8 cellular contexts compared by ENCODE assay signal in genomic region chr22:32473388-32473952, GRCh38. TPM values are rescaled to one million over a fixed set of nuclear protein-coding genes. Genes with fewer than 3 reads are reported as not detected.
A peak's percentile ranks its signal among the peaks of the same experiment; 100 is the strongest.
DNase-seq lines count a peak whose midpoint lies in the region; ATAC-seq, FAIRE-seq and TF ChIP-seq lines count a peak whose summit lies in the region.

No MANE protein-coding gene starts in this region.

- H3K4me1 Mint-ChIP-seq in WTC11 (peaks cover 8% of the 10 kb centered on the region), memory B cell (peaks cover 10% of the 10 kb centered on the region)

- H3K27ac Mint-ChIP-seq in WTC11 (peak overlapping the region; percentile 44; the same call in 1 of the 2 replicates), memory B cell (peak overlapping the region; percentile 89)

- H3K27me3 Mint-ChIP-seq in WTC11 (ENCODE audit: low read depth) (peaks cover 7% of the 10 kb centered on the region), memory B cell (no peaks in the 10 kb centered on the region)

- no peaks in the 10 kb centered on the region for H3K9me3 Mint-ChIP-seq in WTC11
- H3K9me3 Mint-ChIP-seq in memory B cell: no peaks in the 10 kb centered on the region

- peak overlapping the region; percentile 95 for H3K27ac ChIP-seq in stomach smooth muscle (ENCODE audit: low read length)

- peaks cover 11% of the 10 kb centered on the region for H3K4me1 ChIP-seq in stomach smooth muscle (ENCODE audit: control insufficient read depth, insufficient read depth, low read length)

- ATAC-seq in WTC11 (no peak), memory B cell (ENCODE audit: low read depth) (peak; percentile 12), HG02884 (IDR thresholded peaks at IDR 0.05; ENCODE audit: unreplicated experiment) (no peak)

- CTCF ChIA-PET in WTC11 (lab: Charles Lee): interaction anchor here (0.6 to 1.6 kb wide), 13 partner anchors 12 to 366 kb away, joined by 3 to 8 read pairs (median 4); partner anchors contain the start of gene RTCB

- H3K4me3 ChIP-seq in AG09309 (ENCODE audit: control insufficient read depth, low read depth, low read length) (no peak overlapping the region; the same call in 1 of the 2 replicates), stomach smooth muscle (ENCODE audit: low read length in 2 of 2) (peak overlapping the region; percentile 58 to 88)

- POLR2A ChIA-PET in WTC11 (lab: Charles Lee): no interaction called here

- peak; percentile 13 for DNase-seq in AG09309 (ENCODE audit: low read depth)
- DNase-seq in GM18507 (ENCODE audit: extremely low spot score, insufficient read length, low read depth): no peak
- DNase-seq in NCI-H2171 (lab: John Stamatoyannopoulos, UW): peak; percentile 52
- DNase-seq in WTC11 (ENCODE audit: low spot score): no peak
- DNase-seq in effector CD4-positive, alpha-beta T cell: peak; percentile 20
- DNase-seq in memory B cell (ENCODE audit: low spot score in 2 of 2): peak; percentile 26 to 66

- peak overlapping the region; percentile 5 to 80 for H3K9ac ChIP-seq in stomach smooth muscle (ENCODE audit: low read length in 2 of 2)

- H3K4me3 Mint-ChIP-seq in WTC11 (peak overlapping the region; percentile 97), memory B cell (peak overlapping the region; percentile 92)

- no peaks in the 10 kb centered on the region for H3K36me3 Mint-ChIP-seq in WTC11
- H3K36me3 Mint-ChIP-seq in memory B cell: no peaks in the 10 kb centered on the region

- peak; percentile 71 for FAIRE-seq in GM18507 (lab: Jason Lieb, UNC)

- peaks cover 0 to 3% of the 10 kb centered on the region in 2 donors for H3K27me3 ChIP-seq in stomach smooth muscle (ENCODE audit: control insufficient read depth in 1 of 2, insufficient read depth in 2 of 2, low read length in 2 of 2)

- TF ChIP-seq CTCF in AG09309 (IDR thresholded peaks at IDR 0.05; ENCODE audit: control insufficient read depth, insufficient read depth, low read depth, low read length, missing control alignments): peak; percentile 67
- TF ChIP-seq CTCF in WTC11 (IDR thresholded peaks at IDR 0.05): no peak

- no peaks in the 10 kb centered on the region for H3K36me3 ChIP-seq in stomach smooth muscle (ENCODE audit: control insufficient read depth in 2 of 2, insufficient read depth in 2 of 2, low read length in 2 of 2)

- H3K9me3 ChIP-seq in stomach smooth muscle (ENCODE audit: control insufficient read depth in 2 of 2, low read length in 2 of 2): no peaks in the 10 kb centered on the region

TF ChIP-seq in WTC11, 78 proteins besides CTCF, POLR2A, EP300 and RAD21 (continues in another document):
- TF ChIP-seq, protein P1, sequence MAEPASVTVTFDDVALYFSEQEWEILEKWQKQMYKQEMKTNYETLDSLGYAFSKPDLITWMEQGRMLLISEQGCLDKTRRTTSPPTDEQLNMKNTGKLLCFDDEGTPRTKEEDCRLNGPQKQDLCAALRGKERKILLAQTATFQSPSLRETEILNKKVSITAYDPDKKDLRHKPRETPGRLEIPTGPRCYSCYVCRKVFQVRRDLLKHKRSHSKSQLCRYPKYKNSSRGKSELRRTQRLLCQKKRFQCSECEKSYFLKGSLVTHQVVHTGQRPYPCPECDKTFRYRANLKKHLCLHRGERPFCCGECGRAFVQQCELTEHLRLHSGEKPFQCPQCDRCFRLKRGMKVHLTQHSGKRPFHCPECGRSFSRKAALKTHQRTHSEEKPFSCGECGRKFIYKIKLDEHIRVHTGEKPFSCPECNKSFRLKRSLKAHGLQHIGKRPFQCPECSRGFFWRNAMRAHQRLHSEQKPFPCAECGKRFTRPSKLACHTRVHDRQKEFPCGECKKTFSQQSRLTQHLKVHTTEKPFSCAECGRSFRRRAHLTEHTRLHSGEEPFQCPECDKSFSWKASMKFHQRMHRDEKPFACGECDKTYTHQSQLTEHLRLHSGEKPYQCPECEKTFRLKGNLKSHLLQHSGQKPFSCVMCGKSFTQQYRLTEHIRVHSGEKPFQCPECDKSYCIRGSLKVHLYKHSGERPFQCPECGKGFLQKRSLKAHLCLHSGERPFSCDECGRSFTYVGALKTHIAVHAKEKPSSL (CRISPR knock-in tag; conservative IDR thresholded peaks at IDR 0.05): no peak
- TF ChIP-seq, protein P2, sequence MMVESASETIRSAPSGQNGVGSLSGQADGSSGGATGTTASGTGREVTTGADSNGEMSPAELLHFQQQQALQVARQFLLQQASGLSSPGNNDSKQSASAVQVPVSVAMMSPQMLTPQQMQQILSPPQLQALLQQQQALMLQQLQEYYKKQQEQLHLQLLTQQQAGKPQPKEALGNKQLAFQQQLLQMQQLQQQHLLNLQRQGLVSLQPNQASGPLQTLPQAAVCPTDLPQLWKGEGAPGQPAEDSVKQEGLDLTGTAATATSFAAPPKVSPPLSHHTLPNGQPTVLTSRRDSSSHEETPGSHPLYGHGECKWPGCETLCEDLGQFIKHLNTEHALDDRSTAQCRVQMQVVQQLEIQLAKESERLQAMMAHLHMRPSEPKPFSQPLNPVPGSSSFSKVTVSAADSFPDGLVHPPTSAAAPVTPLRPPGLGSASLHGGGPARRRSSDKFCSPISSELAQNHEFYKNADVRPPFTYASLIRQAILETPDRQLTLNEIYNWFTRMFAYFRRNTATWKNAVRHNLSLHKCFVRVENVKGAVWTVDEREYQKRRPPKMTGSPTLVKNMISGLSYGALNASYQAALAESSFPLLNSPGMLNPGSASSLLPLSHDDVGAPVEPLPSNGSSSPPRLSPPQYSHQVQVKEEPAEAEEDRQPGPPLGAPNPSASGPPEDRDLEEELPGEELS (CRISPR knock-in tag; IDR thresholded peaks at IDR 0.05): no peak
- TF ChIP-seq RORB (CRISPR knock-in tag; IDR thresholded peaks at IDR 0.05) (no peak), ELF4 (CRISPR knock-in tag; IDR thresholded peaks at IDR 0.05; ENCODE audit: low read depth) (no peak), ATF1 (CRISPR knock-in tag; IDR thresholded peaks at IDR 0.05) (no peak), ZNF423 (CRISPR knock-in tag; IDR thresholded peaks at IDR 0.05) (no peak), NR2C2 (CRISPR knock-in tag; IDR thresholded peaks at IDR 0.05) (no peak), NR1H2 (CRISPR knock-in tag; IDR thresholded peaks at IDR 0.05) (no peak), E2F4 (CRISPR knock-in tag; IDR thresholded peaks at IDR 0.05; ENCODE audit: borderline replicate concordance, low read depth) (no peak), SMAD3 (CRISPR knock-in tag; IDR thresholded peaks at IDR 0.05; ENCODE audit: borderline replicate concordance) (no peak), MAX (CRISPR knock-in tag; IDR thresholded peaks at IDR 0.05) (no peak), ZNF219 (CRISPR knock-in tag; IDR thresholded peaks at IDR 0.05; ENCODE audit: borderline replicate concordance) (no peak), ZBTB21 (CRISPR knock-in tag; IDR thresholded peaks at IDR 0.05; ENCODE audit: borderline replicate concordance) (no peak)
- TF ChIP-seq, protein P3, sequence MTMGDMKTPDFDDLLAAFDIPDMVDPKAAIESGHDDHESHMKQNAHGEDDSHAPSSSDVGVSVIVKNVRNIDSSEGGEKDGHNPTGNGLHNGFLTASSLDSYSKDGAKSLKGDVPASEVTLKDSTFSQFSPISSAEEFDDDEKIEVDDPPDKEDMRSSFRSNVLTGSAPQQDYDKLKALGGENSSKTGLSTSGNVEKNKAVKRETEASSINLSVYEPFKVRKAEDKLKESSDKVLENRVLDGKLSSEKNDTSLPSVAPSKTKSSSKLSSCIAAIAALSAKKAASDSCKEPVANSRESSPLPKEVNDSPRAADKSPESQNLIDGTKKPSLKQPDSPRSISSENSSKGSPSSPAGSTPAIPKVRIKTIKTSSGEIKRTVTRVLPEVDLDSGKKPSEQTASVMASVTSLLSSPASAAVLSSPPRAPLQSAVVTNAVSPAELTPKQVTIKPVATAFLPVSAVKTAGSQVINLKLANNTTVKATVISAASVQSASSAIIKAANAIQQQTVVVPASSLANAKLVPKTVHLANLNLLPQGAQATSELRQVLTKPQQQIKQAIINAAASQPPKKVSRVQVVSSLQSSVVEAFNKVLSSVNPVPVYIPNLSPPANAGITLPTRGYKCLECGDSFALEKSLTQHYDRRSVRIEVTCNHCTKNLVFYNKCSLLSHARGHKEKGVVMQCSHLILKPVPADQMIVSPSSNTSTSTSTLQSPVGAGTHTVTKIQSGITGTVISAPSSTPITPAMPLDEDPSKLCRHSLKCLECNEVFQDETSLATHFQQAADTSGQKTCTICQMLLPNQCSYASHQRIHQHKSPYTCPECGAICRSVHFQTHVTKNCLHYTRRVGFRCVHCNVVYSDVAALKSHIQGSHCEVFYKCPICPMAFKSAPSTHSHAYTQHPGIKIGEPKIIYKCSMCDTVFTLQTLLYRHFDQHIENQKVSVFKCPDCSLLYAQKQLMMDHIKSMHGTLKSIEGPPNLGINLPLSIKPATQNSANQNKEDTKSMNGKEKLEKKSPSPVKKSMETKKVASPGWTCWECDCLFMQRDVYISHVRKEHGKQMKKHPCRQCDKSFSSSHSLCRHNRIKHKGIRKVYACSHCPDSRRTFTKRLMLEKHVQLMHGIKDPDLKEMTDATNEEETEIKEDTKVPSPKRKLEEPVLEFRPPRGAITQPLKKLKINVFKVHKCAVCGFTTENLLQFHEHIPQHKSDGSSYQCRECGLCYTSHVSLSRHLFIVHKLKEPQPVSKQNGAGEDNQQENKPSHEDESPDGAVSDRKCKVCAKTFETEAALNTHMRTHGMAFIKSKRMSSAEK (CRISPR knock-in tag; IDR thresholded peaks at IDR 0.05; ENCODE audit: borderline replicate concordance): no peak
- TF ChIP-seq, protein P4, sequence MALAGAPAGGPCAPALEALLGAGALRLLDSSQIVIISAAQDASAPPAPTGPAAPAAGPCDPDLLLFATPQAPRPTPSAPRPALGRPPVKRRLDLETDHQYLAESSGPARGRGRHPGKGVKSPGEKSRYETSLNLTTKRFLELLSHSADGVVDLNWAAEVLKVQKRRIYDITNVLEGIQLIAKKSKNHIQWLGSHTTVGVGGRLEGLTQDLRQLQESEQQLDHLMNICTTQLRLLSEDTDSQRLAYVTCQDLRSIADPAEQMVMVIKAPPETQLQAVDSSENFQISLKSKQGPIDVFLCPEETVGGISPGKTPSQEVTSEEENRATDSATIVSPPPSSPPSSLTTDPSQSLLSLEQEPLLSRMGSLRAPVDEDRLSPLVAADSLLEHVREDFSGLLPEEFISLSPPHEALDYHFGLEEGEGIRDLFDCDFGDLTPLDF (CRISPR knock-in tag; IDR thresholded peaks at IDR 0.05): no peak

RNA-seq across cellular contexts. Expression of gene FBXO7, which starts 1.1 kb away (rescaled TPM):
- 59.4 to 64.0 TPM (median 60.7 TPM) in 3 replicates for total RNA-seq in WTC11 (2021)

RNA-seq across cellular contexts. Expression of gene BPIFC, which starts 9.2 kb away (rescaled TPM):
- total RNA-seq in WTC11 (2021): not detected in 3 replicates

Comparison
In these comparisons a context has a peak if more than half of its experiments do, and no peak if none do; other contexts are left out.
1. DNase-seq: peak in AG09309 (single experiment), NCI-H2171 (single experiment), effector CD4-positive, alpha-beta T cell (single experiment) and memory B cell (2 of 2); none in GM18507 (single experiment) and WTC11 (single experiment).